8 cellular contexts compared by ENCODE assay signal in genomic region chr16:28950648-28951409, GRCh38. TPM values are rescaled to one million over a fixed set of nuclear protein-coding genes. Genes with fewer than 3 reads are reported as not detected.
DNase-seq lines count a peak whose midpoint lies in the region; ATAC-seq and TF ChIP-seq lines count a peak whose summit lies in the region.

TSS of gene NFATC2IP (plus strand) at chr16:28950937. CDS start at chr16:28951012, 75 bp downstream.

- H3K27me3 Mint-ChIP-seq in IgD-negative memory B cell, result no peaks in the 10 kb centered on the region

- peak within 1 kb of the TSS; percentile 40 to 94 (median 93) for H3K27ac Mint-ChIP-seq in IgD-negative memory B cell

- H3K27me3 ChIP-seq in mononuclear cell (ENCODE audit: insufficient read depth, low read length), result no peaks in the 10 kb centered on the region

- no peaks in the 10 kb centered on the region for H3K9me3 Mint-ChIP-seq in IgD-negative memory B cell

- DNase-seq in DMS 273 treated with DMSO at 0.1 percent for 48 hours (lab: John Stamatoyannopoulos, UW) (peak; percentile 100), OCI-M2 (lab: John Stamatoyannopoulos, UW; ENCODE audit: unreplicated experiment) (peak; percentile 91), activated T-cell treated with anti-CD3 and anti-CD28 coated beads for 4 hours (peak; percentile 100), epithelial cell of esophagus (ENCODE audit: low read depth) (peak; percentile 100)
- peak; percentile 98 to 99 for DNase-seq in stimulated activated CD8-positive, alpha-beta memory T cell treated with anti-CD3 and anti-CD28 coated beads, Interleukin-4, amount 100 ng/mL, for 1 hour (ENCODE audit: low read depth in 2 of 2, low spot score in 1 of 2)

- H3K4me3 Mint-ChIP-seq in IgD-negative memory B cell, result peak within 1 kb of the TSS; percentile 84 to 97 (median 92)

- H3K9me3 ChIP-seq in mononuclear cell (ENCODE audit: low read depth, low read length), result no peaks in the 10 kb centered on the region

- H3K4me1 Mint-ChIP-seq in IgD-negative memory B cell, result peaks cover 5 to 20% (median 15%) of the 10 kb centered on the region in 3 donors

- no peak for TF ChIP-seq CTCF in epithelial cell of esophagus (IDR thresholded peaks at IDR 0.05; ENCODE audit: insufficient read depth, low read depth, low read length, missing control alignments)

- H3K4me1 ChIP-seq in mononuclear cell (ENCODE audit: insufficient read depth, low read length), result peaks cover 26% of the 10 kb centered on the region

- H3K4me3 ChIP-seq in epithelial cell of esophagus (ENCODE audit: low read length), result peak within 1 kb of the TSS; percentile 74
- H3K4me3 ChIP-seq in mononuclear cell (ENCODE audit: low read length), result peak within 1 kb of the TSS; percentile 81

- H3K36me3 Mint-ChIP-seq in IgD-negative memory B cell, result peaks cover under 1% of the 10 kb centered on the region

- peak; percentile 91 for ATAC-seq in GM21529 (IDR thresholded peaks at IDR 0.05; ENCODE audit: unreplicated experiment)

RNA-seq across cellular contexts. Expression of gene NFATC2IP, which starts in this region (rescaled TPM):
- polyA plus RNA-seq in IgD-negative memory B cell, result 29.6 TPM
- total RNA-seq in mononuclear cell, result 31.5 TPM

Comparison
In these comparisons a context has a peak if more than half of its experiments do, and no peak if none do; other contexts are left out.
1. Peak in every context shown above with its lines: DNase-seq, ATAC-seq and H3K4me3 ChIP-seq.